In the genomic region with DNA sequence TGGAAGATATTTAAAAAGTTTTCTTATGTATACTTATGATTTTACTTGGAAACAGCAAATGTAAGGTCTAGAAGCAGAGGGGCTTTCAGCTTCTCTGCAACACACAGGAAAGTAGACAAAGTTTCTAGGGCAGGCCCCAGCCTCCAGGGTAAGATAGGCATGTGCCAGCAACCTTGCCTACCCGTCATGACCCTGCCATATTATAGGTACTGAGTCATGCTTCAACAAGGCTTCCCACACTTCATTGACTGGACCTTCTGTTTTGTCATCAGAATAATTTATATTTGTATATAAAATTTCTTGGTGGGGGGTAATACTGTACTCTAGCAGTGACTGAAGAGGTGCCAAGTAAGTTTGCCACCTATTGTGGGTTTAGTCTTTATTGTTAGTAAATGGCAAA, we compare ENCODE assay signal across 11 cellular contexts.
DNase-seq lines count a peak whose midpoint lies in the region; ATAC-seq, FAIRE-seq and TF ChIP-seq lines count a peak whose summit lies in the region.
"Had no signal": no experiment of that assay in that cellular context is flagged by ENCODE, and none has a peak within 500 bp of the region (broad histone marks: within the 10 kb centered on the region; RNA-seq: fewer than 3 reads in every experiment).

No MANE protein-coding gene starts in this region.

- peak overlapping the region; percentile 34 for H3K4me3 Mint-ChIP-seq in activated T-cell treated with anti-CD3 and anti-CD28 coated beads, Interleukin-2, amount 50 U/mL, for 4 hours
- H3K4me3 Mint-ChIP-seq in stimulated activated memory B cell treated with anti-CD40 and anti-IgM and Interleukin-4, amounts not matched to agents 10 μg/mL and 1 μg/mL and 100 μg/mL, for 72 hours, result peak overlapping the region; percentile 26

- H3K36me3 ChIP-seq in bronchial epithelial cell (ENCODE audit: control insufficient read depth, insufficient read depth, low read length), result no peaks in the 10 kb centered on the region

- no peak for FAIRE-seq in bronchial epithelial cell (lab: Jason Lieb, UNC)
- FAIRE-seq: H1 had no signal

- peak in 1 of 2 donors; percentile 32 for ATAC-seq in activated T-cell treated with anti-CD3 and anti-CD28 coated beads, Interleukin-2, amount 50 U/mL, for 4 hours
- ATAC-seq in stimulated activated memory B cell treated with anti-CD40 and anti-IgM and Interleukin-4, amounts not matched to agents 10 μg/mL and 1 μg/mL and 100 μg/mL, for 72 hours, result no peak
- ATAC-seq in HG03469 (IDR thresholded peaks at IDR 0.05; ENCODE audit: unreplicated experiment), result no peak
- ATAC-seq in HG02870 (IDR thresholded peaks at IDR 0.05; ENCODE audit: unreplicated experiment), result no peak

- no peaks in the 10 kb centered on the region for H3K27me3 ChIP-seq in bronchial epithelial cell (ENCODE audit: control insufficient read depth, insufficient read depth, low read length)

- H3K4me3 ChIP-seq in bronchial epithelial cell (ENCODE audit: low read depth, low read length), result no peak overlapping the region

- no peak for TF ChIP-seq CTCF in bronchial epithelial cell (IDR thresholded peaks at IDR 0.05; ENCODE audit: insufficient read depth, low read length, severe bottlenecking)

- H3K4me1 Mint-ChIP-seq in activated T-cell treated with anti-CD3 and anti-CD28 coated beads, Interleukin-2, amount 50 U/mL, for 4 hours (ENCODE audit: low read depth), result peaks cover 83% of the 10 kb centered on the region
- H3K4me1 Mint-ChIP-seq in stimulated activated memory B cell treated with anti-CD40 and anti-IgM and Interleukin-4, amounts not matched to agents 10 μg/mL and 1 μg/mL and 100 μg/mL, for 72 hours, result peaks cover 71% of the 10 kb centered on the region

- H3K36me3 Mint-ChIP-seq in activated T-cell treated with anti-CD3 and anti-CD28 coated beads, Interleukin-2, amount 50 U/mL, for 4 hours (ENCODE audit: insufficient read depth), result peaks cover 4% of the 10 kb centered on the region
- no peaks in the 10 kb centered on the region for H3K36me3 Mint-ChIP-seq in stimulated activated memory B cell treated with anti-CD40 and anti-IgM and Interleukin-4, amounts not matched to agents 10 μg/mL and 1 μg/mL and 100 μg/mL, for 72 hours

- no peaks in the 10 kb centered on the region for H3K27me3 Mint-ChIP-seq in activated T-cell treated with anti-CD3 and anti-CD28 coated beads, Interleukin-2, amount 50 U/mL, for 4 hours (ENCODE audit: low read depth)
- H3K27me3 Mint-ChIP-seq in stimulated activated memory B cell treated with anti-CD40 and anti-IgM and Interleukin-4, amounts not matched to agents 10 μg/mL and 1 μg/mL and 100 μg/mL, for 72 hours, result no peaks in the 10 kb centered on the region

- H3K27ac Mint-ChIP-seq in stimulated activated memory B cell treated with anti-CD40 and anti-IgM and Interleukin-4, amounts not matched to agents 10 μg/mL and 1 μg/mL and 100 μg/mL, for 72 hours, result peak overlapping the region; percentile 77

- H3K9me3 Mint-ChIP-seq in activated T-cell treated with anti-CD3 and anti-CD28 coated beads, Interleukin-2, amount 50 U/mL, for 4 hours, result no peaks in the 10 kb centered on the region
- H3K9me3 Mint-ChIP-seq in stimulated activated memory B cell treated with anti-CD40 and anti-IgM and Interleukin-4, amounts not matched to agents 10 μg/mL and 1 μg/mL and 100 μg/mL, for 72 hours, result no peaks in the 10 kb centered on the region

- DNase-seq in activated T-cell treated with anti-CD3 and anti-CD28 coated beads, Interleukin-2, amount 50 U/mL, for 4 hours, result no peak
- DNase-seq in activated T-cell treated with anti-CD3 and anti-CD28 coated beads, Interleukin-2, amount 50 U/mL, for 48 hours, result no peak
- DNase-seq in NCI-H69 (lab: John Stamatoyannopoulos, UW) (peak; percentile 23), bronchial epithelial cell (ENCODE audit: low read depth) (peak; percentile 59), Ammon's horn (ENCODE audit: low spot score) (no peak)
- DNase-seq: cerebellar nuclear complex, left cardiac atrium had no signal

Comparison
In these comparisons a context has a peak if more than half of its experiments do, and no peak if none do; other contexts are left out.
1. DNase-seq: peak in NCI-H69 (single experiment) and bronchial epithelial cell (single experiment); none in activated T-cell treated with anti-CD3 and anti-CD28 coated beads, Interleukin-2, amount 50 U/mL, for 4 hours (single experiment), activated T-cell treated with anti-CD3 and anti-CD28 coated beads, Interleukin-2, amount 50 U/mL, for 48 hours (0 of 2) and Ammon's horn (single experiment).